Comparison of ENCODE assay signal across 9 cellular contexts in genomic region chr14:91317381-91318313, GRCh38.
DNase-seq lines count a peak whose midpoint lies in the region; ATAC-seq, FAIRE-seq and TF ChIP-seq lines count a peak whose summit lies in the region.
"Had no signal": no experiment of that assay in that cellular context is flagged by ENCODE, and none has a peak within 500 bp of the region (broad histone marks: within the 10 kb centered on the region; RNA-seq: fewer than 3 reads in every experiment).

No MANE protein-coding gene starts in this region.

- H3K4me1 ChIP-seq in BLaER1 (peaks cover 54% of the 10 kb centered on the region), pancreas (peaks cover 0 to 10% (median 9%) of the 10 kb centered on the region in 3 donors)

- H3K9me3 Mint-ChIP-seq in IgD-negative memory B cell: no peaks in the 10 kb centered on the region
- no peaks in the 10 kb centered on the region for H3K9me3 Mint-ChIP-seq in activated CD4-positive, alpha-beta T cell treated with anti-CD3 and anti-CD28 coated beads for 36 hours (ENCODE audit: low read depth)

- TF ChIP-seq CTCF in pancreas (IDR thresholded peaks at IDR 0.05): no peak

- DNase-seq in activated CD4-positive, alpha-beta T cell treated with anti-CD3 and anti-CD28 coated beads for 36 hours: peak; percentile 93
- peak; percentile 79 for DNase-seq in cerebellum (ENCODE audit: low spot score)
- DNase-seq in pancreas: peak; percentile 59 to 91 (median 76)
- DNase-seq in 8988T: no peak
- DNase-seq in hepatic stellate cell (ENCODE audit: low spot score): no peak

- peaks cover 28 to 50% (median 47%) of the 10 kb centered on the region in 3 donors for H3K4me1 Mint-ChIP-seq in IgD-negative memory B cell
- H3K4me1 Mint-ChIP-seq in activated CD4-positive, alpha-beta T cell treated with anti-CD3 and anti-CD28 coated beads for 36 hours: peaks cover 83% of the 10 kb centered on the region

- peaks cover 26% of the 10 kb centered on the region; the same call in 1 of the 2 replicates for H4K20me1 ChIP-seq in BLaER1

- WGBS in pancreas, 2 donors: 36 to 42% methylated on average over 22 of the region's 22 CpGs

- H3K27me3 ChIP-seq in BLaER1 (no peaks in the 10 kb centered on the region), pancreas (no peaks in the 10 kb centered on the region)

- H3K4me3 ChIP-seq in BLaER1 (no peak overlapping the region), pancreas (no peak overlapping the region)

- H3K36me3 ChIP-seq in BLaER1 (peaks cover 90% of the 10 kb centered on the region), pancreas (peaks cover 0 to 19% (median 5%) of the 10 kb centered on the region in 3 donors)

- H3K27ac ChIP-seq in BLaER1 (peak overlapping the region; percentile 76), pancreas (peak overlapping the region in 1 of 4 donors; percentile 25)

- H3K27me3 Mint-ChIP-seq in IgD-negative memory B cell: peaks cover 2% of the 10 kb centered on the region
- H3K27me3 Mint-ChIP-seq in activated CD4-positive, alpha-beta T cell treated with anti-CD3 and anti-CD28 coated beads for 36 hours: no peaks in the 10 kb centered on the region

- POLR2A ChIA-PET in activated CD4-positive, alpha-beta T cell treated with anti-CD3 and anti-CD28 coated beads for 36 hours (lab: Charles Lee): interaction anchor here (0.6 kb wide), 2 partner anchors 100 to 106 kb away, joined by 3 to 4 read pairs; partner anchors contain the start of gene CCDC88C

- H3K36me3 Mint-ChIP-seq in IgD-negative memory B cell: peaks cover 11% of the 10 kb centered on the region
- peaks cover 75% of the 10 kb centered on the region for H3K36me3 Mint-ChIP-seq in activated CD4-positive, alpha-beta T cell treated with anti-CD3 and anti-CD28 coated beads for 36 hours (ENCODE audit: low read depth)

- intact Hi-C loops in activated CD4-positive, alpha-beta T cell treated with anti-CD3 and anti-CD28 coated beads for 36 hours (cut with DNase I, micrococcal nuclease): loop anchor here (1.0 to 5.0 kb wide), 4 partner anchors 15 to 720 kb away; partner anchors contain the start of gene RPS6KA5 (in 1 of the 2)
- intact Hi-C loops in pancreas (cut with DNase I): no loop called here

- H3K9ac ChIP-seq in BLaER1: peak overlapping the region; percentile 60

- no peak for FAIRE-seq in pancreas (lab: Jason Lieb, UNC)
- FAIRE-seq: G401.6 had no signal

- H3K27ac Mint-ChIP-seq in IgD-negative memory B cell: peak overlapping the region; percentile 87 to 99 (median 98)
- H3K27ac Mint-ChIP-seq in activated CD4-positive, alpha-beta T cell treated with anti-CD3 and anti-CD28 coated beads for 36 hours: peak overlapping the region; percentile 96

- CTCF ChIA-PET in activated CD4-positive, alpha-beta T cell treated with anti-CD3 and anti-CD28 coated beads for 36 hours (lab: Charles Lee): interaction anchor here (0.7 to 15.0 kb wide), 6 partner anchors 9 to 99 kb away, joined by 3 to 177 read pairs (median 4); partner anchors contain the start of gene CCDC88C

- H3K9me3 ChIP-seq in BLaER1 (no peaks in the 10 kb centered on the region), pancreas (no peaks in the 10 kb centered on the region)

- peak; percentile 60 for ATAC-seq in activated CD4-positive, alpha-beta T cell treated with anti-CD3 and anti-CD28 coated beads for 36 hours
- ATAC-seq in pancreas (peak; percentile 73 to 85 (median 79)), GM19395 (IDR thresholded peaks at IDR 0.05; ENCODE audit: unreplicated experiment) (no peak)

- peak overlapping the region; percentile 92 for H3K4me2 ChIP-seq in BLaER1

- H3K4me3 Mint-ChIP-seq in IgD-negative memory B cell: peak overlapping the region; percentile 39 to 91 (median 78)
- H3K4me3 Mint-ChIP-seq in activated CD4-positive, alpha-beta T cell treated with anti-CD3 and anti-CD28 coated beads for 36 hours: peak overlapping the region; percentile 56

Comparison
In these comparisons a context has a peak if more than half of its experiments do, and no peak if none do; other contexts are left out.
1. DNase-seq: peak in activated CD4-positive, alpha-beta T cell treated with anti-CD3 and anti-CD28 coated beads for 36 hours (single experiment), cerebellum (single experiment) and pancreas (6 of 6); none in 8988T (single experiment) and hepatic stellate cell (single experiment).
2. intact Hi-C loops: an anchor here in activated CD4-positive, alpha-beta T cell treated with anti-CD3 and anti-CD28 coated beads for 36 hours (1.0 to 5.0 kb wide); none called in pancreas.